In the genomic region with DNA sequence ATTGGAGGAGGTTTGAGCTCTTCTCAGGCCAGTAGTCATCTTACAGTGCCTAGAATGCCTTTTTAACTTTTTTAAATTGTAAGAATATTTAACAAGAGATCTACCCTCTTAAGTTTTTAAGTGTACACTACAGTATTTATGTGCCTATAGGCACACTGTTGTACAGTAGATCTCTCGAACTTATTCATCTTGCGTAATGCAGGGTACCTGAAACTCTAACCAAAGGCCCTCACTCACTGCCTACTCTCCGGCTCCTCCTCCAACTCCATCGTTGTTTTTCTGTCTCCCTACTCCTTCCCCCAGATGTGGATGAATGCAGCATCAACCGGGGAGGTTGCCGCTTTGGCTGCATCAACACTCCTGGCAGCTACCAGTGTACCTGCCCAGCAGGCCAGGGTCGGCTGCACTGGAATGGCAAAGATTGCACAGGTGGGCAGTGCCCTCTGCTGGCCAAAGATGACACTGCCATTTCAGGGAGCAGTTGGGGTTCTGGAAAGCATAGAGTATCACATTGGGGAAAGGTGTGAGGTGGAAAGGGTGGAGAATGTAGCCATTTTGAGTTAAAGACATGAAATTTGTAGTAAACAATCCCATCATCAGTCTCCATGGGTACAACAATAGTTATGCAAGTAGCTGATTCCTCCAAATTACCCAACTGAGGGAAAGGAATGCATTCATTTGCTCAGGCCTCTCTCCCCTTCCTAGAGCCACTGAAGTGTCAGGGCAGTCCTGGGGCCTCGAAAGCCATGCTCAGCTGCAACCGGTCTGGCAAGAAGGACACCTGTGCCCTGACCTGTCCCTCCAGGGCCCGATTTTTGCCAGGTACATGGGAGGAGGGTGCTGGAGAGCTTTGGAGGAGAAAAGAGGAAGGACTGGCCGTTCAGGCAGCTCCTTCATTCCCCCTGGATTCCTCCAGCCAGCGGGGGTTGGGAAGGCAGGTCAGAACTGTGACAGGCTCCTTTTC, we compare ENCODE assay signal across 8 cellular contexts. TPM values are rescaled to one million over a fixed set of nuclear protein-coding genes. Genes with fewer than 3 reads are reported as not detected.
A peak's percentile ranks its signal among the peaks of the same experiment; 100 is the strongest.
DNase-seq lines count a peak whose midpoint lies in the region; ATAC-seq and TF ChIP-seq lines count a peak whose summit lies in the region.

No MANE protein-coding gene starts in this region.

- no peaks in the 10 kb centered on the region for H3K9me3 Mint-ChIP-seq in activated naive CD8-positive, alpha-beta T cell treated with anti-CD3 and anti-CD28 coated beads, Interleukin-2, amount 10 ng/mL, durations not matched to agents 7 days and 5 days

- DNase-seq in GM12865 (ENCODE audit: low read depth) (peak; percentile 70), left cardiac atrium (peak; percentile 68), renal cortical epithelial cell (ENCODE audit: low read depth) (peak; percentile 43), NCI-H1048 (lab: John Stamatoyannopoulos, UW) (no peak), GOT3 (lab: John Stamatoyannopoulos, UW) (no peak)
- peak; percentile 83 for DNase-seq in activated naive CD8-positive, alpha-beta T cell treated with anti-CD3 and anti-CD28 coated beads, Interleukin-2, amount 10 ng/mL, durations not matched to agents 7 days and 5 days

- H3K4me3 ChIP-seq in GM12865 (ENCODE audit: low read depth, low read length) (no peak overlapping the region), Loucy (ENCODE audit: low read length, poor library complexity, severe bottlenecking) (no peak overlapping the region), SU-DHL-6 (ENCODE audit: insufficient read depth, low read length, poor library complexity, severe bottlenecking) (no peak overlapping the region)

- H3K36me3 ChIP-seq in Loucy (ENCODE audit: insufficient read depth, low read length) (no peaks in the 10 kb centered on the region), SU-DHL-6 (ENCODE audit: low read length) (no peaks in the 10 kb centered on the region)

- peaks cover 32% of the 10 kb centered on the region for H3K4me1 ChIP-seq in Loucy (ENCODE audit: insufficient read depth, low read length, poor library complexity, severe bottlenecking)

- peaks cover 11% of the 10 kb centered on the region for H3K4me1 Mint-ChIP-seq in activated naive CD8-positive, alpha-beta T cell treated with anti-CD3 and anti-CD28 coated beads, Interleukin-2, amount 10 ng/mL, durations not matched to agents 7 days and 5 days

- no peaks in the 10 kb centered on the region for H3K27me3 Mint-ChIP-seq in activated naive CD8-positive, alpha-beta T cell treated with anti-CD3 and anti-CD28 coated beads, Interleukin-2, amount 10 ng/mL, durations not matched to agents 7 days and 5 days

- no peaks in the 10 kb centered on the region for H3K36me3 Mint-ChIP-seq in activated naive CD8-positive, alpha-beta T cell treated with anti-CD3 and anti-CD28 coated beads, Interleukin-2, amount 10 ng/mL, durations not matched to agents 7 days and 5 days

- intact Hi-C loops in left cardiac atrium (cut with DNase I): loop anchor here (1.0 to 10.0 kb wide), 3 partner anchors 95 to 256 kb away; a partner anchor contains a TSS

- H3K4me3 Mint-ChIP-seq in activated naive CD8-positive, alpha-beta T cell treated with anti-CD3 and anti-CD28 coated beads, Interleukin-2, amount 10 ng/mL, durations not matched to agents 7 days and 5 days: no peak overlapping the region

- H3K27ac ChIP-seq in SU-DHL-6 (ENCODE audit: low read depth, low read length): no peak overlapping the region

- H3K27ac Mint-ChIP-seq in activated naive CD8-positive, alpha-beta T cell treated with anti-CD3 and anti-CD28 coated beads, Interleukin-2, amount 10 ng/mL, durations not matched to agents 7 days and 5 days: no peak overlapping the region

- H2AFZ ChIP-seq in Loucy (ENCODE audit: low read length): no peak overlapping the region
- no peak overlapping the region for H2AFZ ChIP-seq in SU-DHL-6 (ENCODE audit: low read depth, low read length, severe bottlenecking)

- peak; percentile 97 for TF ChIP-seq CTCF in GM12865 (IDR thresholded peaks at IDR 0.05; ENCODE audit: insufficient read depth, low read depth, low read length, missing control alignments)
- peak; percentile 99 for TF ChIP-seq CTCF in Loucy (conservative IDR thresholded peaks at IDR 0.05; ENCODE audit: low read length)
- TF ChIP-seq CTCF in SU-DHL-6 (IDR thresholded peaks at IDR 0.05; ENCODE audit: insufficient read depth, low read length, poor library complexity, severe bottlenecking): peak; percentile 100

- H3F3A ChIP-seq in Loucy (ENCODE audit: low read depth) (no peaks in the 10 kb centered on the region), SU-DHL-6 (ENCODE audit: insufficient read depth) (no peaks in the 10 kb centered on the region)

- no peaks in the 10 kb centered on the region for H3K9me2 ChIP-seq in Loucy (replicated peaks; ENCODE audit: low read depth, low read length)
- no peaks in the 10 kb centered on the region for H3K9me2 ChIP-seq in SU-DHL-6 (replicated peaks; ENCODE audit: insufficient read depth, low read length)

- H3K9ac ChIP-seq in Loucy (ENCODE audit: low read depth, low read length, poor library complexity, severe bottlenecking): no peak overlapping the region
- no peak overlapping the region for H3K9ac ChIP-seq in SU-DHL-6 (ENCODE audit: low read length)

- H3K4me2 ChIP-seq in Loucy (ENCODE audit: low read depth, low read length, poor library complexity, severe bottlenecking) (no peak overlapping the region), SU-DHL-6 (ENCODE audit: low read depth, low read length, poor library complexity, severe bottlenecking) (no peak overlapping the region)

- H3K9me3 ChIP-seq in Loucy (ENCODE audit: insufficient read depth, low read depth, low read length) (no peaks in the 10 kb centered on the region), SU-DHL-6 (ENCODE audit: insufficient read depth, low read length) (no peaks in the 10 kb centered on the region)

- H3K27me3 ChIP-seq in Loucy (ENCODE audit: insufficient read depth, low read length, poor library complexity, severe bottlenecking) (no peaks in the 10 kb centered on the region), SU-DHL-6 (ENCODE audit: low read length) (no peaks in the 10 kb centered on the region)

- H4K20me1 ChIP-seq in Loucy (ENCODE audit: insufficient read depth, low read length, poor library complexity, severe bottlenecking) (no peaks in the 10 kb centered on the region), SU-DHL-6 (ENCODE audit: low read depth, low read length) (no peaks in the 10 kb centered on the region)

- H3K79me2 ChIP-seq in Loucy (ENCODE audit: insufficient read depth, low read length) (no peaks in the 10 kb centered on the region), SU-DHL-6 (ENCODE audit: insufficient read depth, low read length) (no peaks in the 10 kb centered on the region)

- ATAC-seq in activated naive CD8-positive, alpha-beta T cell treated with anti-CD3 and anti-CD28 coated beads, Interleukin-2, amount 10 ng/mL, durations not matched to agents 7 days and 5 days (ENCODE audit: low read depth): peak; percentile 78
- peak; percentile 43 to 65 for ATAC-seq in left cardiac atrium

- POLR2A ChIA-PET in activated naive CD8-positive, alpha-beta T cell treated with anti-CD3 and anti-CD28 coated beads, Interleukin-2, amount 10 ng/mL, durations not matched to agents 7 days and 5 days (lab: Charles Lee): interaction anchor here (2.5 kb wide), 1 partner anchor 18 kb away, joined by 7 read pairs; a partner anchor contains a TSS

RNA-seq across cellular contexts. Expression of a gene that starts 18.4 kb away (rescaled TPM):
- 10 to 100 TPM; 63.0 to 66.0 TPM for total RNA-seq in activated naive CD8-positive, alpha-beta T cell treated with anti-CD3 and anti-CD28 coated beads, Interleukin-2, amount 10 ng/mL, durations not matched to agents 7 days and 5 days
- total RNA-seq in left cardiac atrium (10 to 100 TPM; 24.1 to 26.4 TPM), renal cortical epithelial cell (15.6 and 23.0 TPM in 2 replicates)

RNA-seq across cellular contexts. Expression of a gene that starts 27.4 kb away (rescaled TPM):
- total RNA-seq in activated naive CD8-positive, alpha-beta T cell treated with anti-CD3 and anti-CD28 coated beads, Interleukin-2, amount 10 ng/mL, durations not matched to agents 7 days and 5 days: under 1 TPM; 0.20 to 0.22 TPM
- total RNA-seq in left cardiac atrium: under 1 TPM; 0.13 to 0.44 TPM
- 0.15 and 0.17 TPM in 2 replicates for total RNA-seq in renal cortical epithelial cell

RNA-seq across cellular contexts. Expression of a gene that starts 56.5 kb away (rescaled TPM):
- total RNA-seq in activated naive CD8-positive, alpha-beta T cell treated with anti-CD3 and anti-CD28 coated beads, Interleukin-2, amount 10 ng/mL, durations not matched to agents 7 days and 5 days: 100 to 1,000 TPM; 213 to 216 TPM
- total RNA-seq in left cardiac atrium (1 to 10 TPM; 2.5 to 4.7 TPM), renal cortical epithelial cell (0.99 and 2.6 TPM in 2 replicates)

Comparison
In these comparisons a context has a peak if more than half of its experiments do, and no peak if none do; other contexts are left out.
1. DNase-seq: peak in GM12865 (single experiment), activated naive CD8-positive, alpha-beta T cell treated with anti-CD3 and anti-CD28 coated beads, Interleukin-2, amount 10 ng/mL, durations not matched to agents 7 days and 5 days (single experiment), left cardiac atrium (single experiment) and renal cortical epithelial cell (single experiment); none in NCI-H1048 (single experiment) and GOT3 (single experiment).
2. RNA of a gene that starts 56.5 kb away (total RNA-seq): 213 to 216 TPM in activated naive CD8-positive, alpha-beta T cell treated with anti-CD3 and anti-CD28 coated beads, Interleukin-2, amount 10 ng/mL, durations not matched to agents 7 days and 5 days; 2.5 to 4.7 TPM in left cardiac atrium and 0.99 to 2.6 TPM in renal cortical epithelial cell; every median in the first group is over 10 times any median in the second.
3. Peak in every context shown above with its lines, with median percentiles within 50 percentile points of each other: CTCF ChIP-seq.